1 cellular context compared by ENCODE assay signal in the genomic region with DNA sequence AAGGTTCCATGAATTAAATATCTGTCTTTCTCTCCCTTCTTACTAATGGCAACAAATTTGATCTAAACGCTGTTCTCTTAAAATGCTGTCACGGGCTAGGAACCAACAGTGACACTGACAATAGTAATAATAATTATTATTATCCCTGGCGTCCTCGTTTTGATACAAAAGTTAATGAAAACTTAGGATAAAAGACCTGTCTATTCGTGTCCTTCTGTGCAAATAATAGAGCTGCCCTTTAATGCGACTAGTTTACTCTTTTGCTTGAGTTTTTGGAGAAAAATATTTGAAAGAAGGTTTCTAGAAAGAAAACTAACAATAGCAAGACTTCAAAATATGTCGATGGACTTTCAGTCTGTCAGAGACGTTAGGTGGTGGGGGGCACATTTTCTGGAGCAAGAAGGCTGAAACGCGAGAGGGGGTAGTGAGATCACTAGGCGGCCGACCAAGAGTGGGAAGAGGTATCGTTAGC.
TF ChIP-seq lines count a peak whose summit lies in the region.

No MANE protein-coding gene starts in this region.

TF ChIP-seq in GM23338, 12 proteins besides CTCF, POLR2A, EP300 and RAD21 (continued from another document):
- TF ChIP-seq, protein P1, sequence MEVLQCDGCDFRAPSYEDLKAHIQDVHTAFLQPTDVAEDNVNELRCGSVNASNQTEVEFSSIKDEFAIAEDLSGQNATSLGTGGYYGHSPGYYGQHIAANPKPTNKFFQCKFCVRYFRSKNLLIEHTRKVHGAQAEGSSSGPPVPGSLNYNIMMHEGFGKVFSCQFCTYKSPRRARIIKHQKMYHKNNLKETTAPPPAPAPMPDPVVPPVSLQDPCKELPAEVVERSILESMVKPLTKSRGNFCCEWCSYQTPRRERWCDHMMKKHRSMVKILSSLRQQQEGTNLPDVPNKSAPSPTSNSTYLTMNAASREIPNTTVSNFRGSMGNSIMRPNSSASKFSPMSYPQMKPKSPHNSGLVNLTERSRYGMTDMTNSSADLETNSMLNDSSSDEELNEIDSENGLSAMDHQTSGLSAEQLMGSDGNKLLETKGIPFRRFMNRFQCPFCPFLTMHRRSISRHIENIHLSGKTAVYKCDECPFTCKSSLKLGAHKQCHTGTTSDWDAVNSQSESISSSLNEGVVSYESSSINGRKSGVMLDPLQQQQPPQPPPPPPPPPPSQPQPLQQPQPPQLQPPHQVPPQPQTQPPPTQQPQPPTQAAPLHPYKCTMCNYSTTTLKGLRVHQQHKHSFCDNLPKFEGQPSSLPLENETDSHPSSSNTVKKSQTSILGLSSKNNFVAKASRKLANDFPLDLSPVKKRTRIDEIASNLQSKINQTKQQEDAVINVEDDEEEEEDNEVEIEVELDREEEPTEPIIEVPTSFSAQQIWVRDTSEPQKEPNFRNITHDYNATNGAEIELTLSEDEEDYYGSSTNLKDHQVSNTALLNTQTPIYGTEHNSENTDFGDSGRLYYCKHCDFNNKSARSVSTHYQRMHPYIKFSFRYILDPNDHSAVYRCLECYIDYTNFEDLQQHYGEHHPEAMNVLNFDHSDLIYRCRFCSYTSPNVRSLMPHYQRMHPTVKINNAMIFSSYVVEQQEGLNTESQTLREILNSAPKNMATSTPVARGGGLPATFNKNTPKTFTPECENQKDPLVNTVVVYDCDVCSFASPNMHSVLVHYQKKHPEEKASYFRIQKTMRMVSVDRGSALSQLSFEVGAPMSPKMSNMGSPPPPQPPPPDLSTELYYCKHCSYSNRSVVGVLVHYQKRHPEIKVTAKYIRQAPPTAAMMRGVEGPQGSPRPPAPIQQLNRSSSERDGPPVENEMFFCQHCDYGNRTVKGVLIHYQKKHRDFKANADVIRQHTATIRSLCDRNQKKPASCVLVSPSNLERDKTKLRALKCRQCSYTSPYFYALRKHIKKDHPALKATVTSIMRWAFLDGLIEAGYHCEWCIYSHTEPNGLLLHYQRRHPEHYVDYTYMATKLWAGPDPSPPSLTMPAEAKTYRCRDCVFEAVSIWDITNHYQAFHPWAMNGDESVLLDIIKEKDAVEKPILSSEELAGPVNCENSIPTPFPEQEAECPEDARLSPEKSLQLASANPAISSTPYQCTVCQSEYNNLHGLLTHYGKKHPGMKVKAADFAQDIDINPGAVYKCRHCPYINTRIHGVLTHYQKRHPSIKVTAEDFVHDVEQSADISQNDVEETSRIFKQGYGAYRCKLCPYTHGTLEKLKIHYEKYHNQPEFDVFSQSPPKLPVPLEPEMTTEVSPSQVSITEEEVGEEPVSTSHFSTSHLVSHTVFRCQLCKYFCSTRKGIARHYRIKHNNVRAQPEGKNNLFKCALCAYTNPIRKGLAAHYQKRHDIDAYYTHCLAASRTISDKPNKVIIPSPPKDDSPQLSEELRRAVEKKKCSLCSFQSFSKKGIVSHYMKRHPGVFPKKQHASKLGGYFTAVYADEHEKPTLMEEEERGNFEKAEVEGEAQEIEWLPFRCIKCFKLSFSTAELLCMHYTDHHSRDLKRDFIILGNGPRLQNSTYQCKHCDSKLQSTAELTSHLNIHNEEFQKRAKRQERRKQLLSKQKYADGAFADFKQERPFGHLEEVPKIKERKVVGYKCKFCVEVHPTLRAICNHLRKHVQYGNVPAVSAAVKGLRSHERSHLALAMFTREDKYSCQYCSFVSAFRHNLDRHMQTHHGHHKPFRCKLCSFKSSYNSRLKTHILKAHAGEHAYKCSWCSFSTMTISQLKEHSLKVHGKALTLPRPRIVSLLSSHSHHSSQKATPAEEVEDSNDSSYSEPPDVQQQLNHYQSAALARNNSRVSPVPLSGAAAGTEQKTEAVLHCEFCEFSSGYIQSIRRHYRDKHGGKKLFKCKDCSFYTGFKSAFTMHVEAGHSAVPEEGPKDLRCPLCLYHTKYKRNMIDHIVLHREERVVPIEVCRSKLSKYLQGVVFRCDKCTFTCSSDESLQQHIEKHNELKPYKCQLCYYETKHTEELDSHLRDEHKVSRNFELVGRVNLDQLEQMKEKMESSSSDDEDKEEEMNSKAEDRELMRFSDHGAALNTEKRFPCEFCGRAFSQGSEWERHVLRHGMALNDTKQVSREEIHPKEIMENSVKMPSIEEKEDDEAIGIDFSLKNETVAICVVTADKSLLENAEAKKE (CRISPR knock-in tag; IDR thresholded peaks at IDR 0.05): no peak
- TF ChIP-seq ZNF331 (CRISPR knock-in tag; IDR thresholded peaks at IDR 0.05; ENCODE audit: low read depth) (no peak), CREB1 (CRISPR knock-in tag; IDR thresholded peaks at IDR 0.05; ENCODE audit: low read depth) (no peak), JUNB (IDR thresholded peaks at IDR 0.05; ENCODE audit: unreplicated experiment) (no peak), EZH2 (IDR thresholded peaks at IDR 0.05; ENCODE audit: low read depth, unreplicated experiment) (no peak), POLR2AphosphoS5 (IDR thresholded peaks at IDR 0.05; ENCODE audit: low read depth) (no peak), STAT1 (IDR thresholded peaks at IDR 0.05; ENCODE audit: unreplicated experiment) (no peak)
